Comparison of ENCODE assay signal across 11 cellular contexts in the genomic region with DNA sequence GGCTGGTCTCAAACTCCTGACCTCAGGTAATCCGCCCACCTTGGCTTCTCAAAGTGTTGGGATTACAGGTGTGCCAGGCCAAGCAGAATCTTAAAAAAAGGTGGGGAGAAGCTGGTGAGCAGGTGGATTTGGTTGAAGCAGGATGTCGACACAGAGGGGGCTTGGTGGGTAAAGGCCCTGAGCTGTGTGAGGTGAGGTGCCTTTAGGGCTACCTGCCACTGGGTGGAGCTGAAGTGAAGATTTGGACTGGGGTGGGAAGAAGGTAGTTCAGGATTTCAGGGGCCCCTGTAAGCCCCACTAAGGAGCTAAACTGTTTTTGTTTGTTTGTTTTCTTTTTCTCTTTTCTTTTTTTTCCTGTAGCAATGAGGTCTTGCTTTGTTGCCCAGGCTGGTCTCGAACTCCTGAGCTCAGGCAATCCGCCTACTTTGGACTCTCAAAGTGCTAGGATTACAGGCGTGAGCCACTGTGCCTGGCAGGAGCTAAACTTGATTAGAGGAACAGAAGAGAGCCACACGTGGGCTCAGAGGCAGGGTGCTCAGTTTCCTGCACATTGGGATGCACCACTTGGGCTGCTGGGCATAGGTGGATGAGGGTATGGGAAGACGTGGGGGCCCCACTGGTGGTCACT. TPM values are rescaled to one million over a fixed set of nuclear protein-coding genes. Genes with fewer than 3 reads are reported as not detected.
DNase-seq lines count a peak whose midpoint lies in the region; ATAC-seq and TF ChIP-seq lines count a peak whose summit lies in the region.
"Had no signal": no experiment of that assay in that cellular context is flagged by ENCODE, and none has a peak within 500 bp of the region (broad histone marks: within the 10 kb centered on the region; RNA-seq: fewer than 3 reads in every experiment).

No MANE protein-coding gene starts in this region.

- H3K9me3 ChIP-seq in H9 (ENCODE audit: control insufficient read depth, low read depth, low read length), result no peaks in the 10 kb centered on the region
- no peaks in the 10 kb centered on the region for H3K9me3 ChIP-seq in naive thymus-derived CD4-positive, alpha-beta T cell (ENCODE audit: control insufficient read depth in 2 of 3, low read length in 3 of 3)
- H3K9me3 ChIP-seq: tibial nerve had no signal

- H3K4me2 ChIP-seq in H9 (ENCODE audit: insufficient read depth, insufficient read length, low read length), result no peak overlapping the region

- H3K4me1 Mint-ChIP-seq in H9, result peaks cover 0 to 3% of the 10 kb centered on the region in 2 experiments; a peak in 1 of 4 replicates
- H3K4me1 Mint-ChIP-seq in activated B cell treated with CpG ODN at 0.5 μM for 24 hours, result peaks cover 5% of the 10 kb centered on the region
- H3K4me1 Mint-ChIP-seq in naive thymus-derived CD4-positive, alpha-beta T cell, result peaks cover 11 to 18% (median 16%) of the 10 kb centered on the region in 7 donors

- no peaks in the 10 kb centered on the region for H3K79me2 ChIP-seq in H9 (ENCODE audit: insufficient read depth, low read length)

- H3K56ac ChIP-seq in H9 (ENCODE audit: insufficient read length, low read depth, low read length), result no peak overlapping the region

- H3K27ac Mint-ChIP-seq in H9, result peak overlapping the region in 1 of 3 experiments; percentile 62; a peak in 1 of 7 replicates
- no peak overlapping the region for H3K27ac Mint-ChIP-seq in activated B cell treated with CpG ODN at 0.5 μM for 24 hours
- H3K27ac Mint-ChIP-seq in naive thymus-derived CD4-positive, alpha-beta T cell, result peak overlapping the region in 2 of 9 donors; percentile 23 to 34
- H3K27ac Mint-ChIP-seq: CD4-positive, CD25-positive, alpha-beta regulatory T cell; T-helper 1 cell treated with Interleukin-12 subunit alpha and Interleukin-12 subunit beta and Interleukin-4 antibody, amounts not matched to agents 30 μg/mL and 1 μg/mL, for 36 hours had no signal

- no peaks in the 10 kb centered on the region for H3K4me1 ChIP-seq in H9 (ENCODE audit: insufficient read depth, low read length)
- peaks cover 10 to 11% of the 10 kb centered on the region in 2 donors for H3K4me1 ChIP-seq in naive thymus-derived CD4-positive, alpha-beta T cell (ENCODE audit: control insufficient read depth in 2 of 2, insufficient read depth in 2 of 2, low read length in 2 of 2)

- intact Hi-C loops in activated B cell treated with CpG ODN at 0.5 μM for 24 hours (cut with micrococcal nuclease), result no loop called here
- intact Hi-C loops in naive thymus-derived CD4-positive, alpha-beta T cell (cut with micrococcal nuclease), result no loop called here

- H2BK12ac ChIP-seq in H9 (ENCODE audit: insufficient read length, low read depth, low read length), result no peak overlapping the region

- no peak overlapping the region for H3T11ph ChIP-seq in H9 (ENCODE audit: low read length)

- no peak overlapping the region for H4K8ac ChIP-seq in H9 (replicated peaks; ENCODE audit: insufficient read length, low read depth, low read length)

- H3K14ac ChIP-seq in H9 (ENCODE audit: insufficient read depth, low read length), result no peak overlapping the region

- H2BK15ac ChIP-seq in H9 (ENCODE audit: low read depth, low read length), result no peak overlapping the region

- H3K36me3 ChIP-seq in naive thymus-derived CD4-positive, alpha-beta T cell (ENCODE audit: control insufficient read depth in 2 of 3, insufficient read depth in 3 of 3, low read length in 3 of 3), result no peaks in the 10 kb centered on the region
- H3K36me3 ChIP-seq: tibial nerve had no signal

- CTCF ChIA-PET in activated B cell treated with CpG ODN at 0.5 μM for 24 hours (lab: Charles Lee), result interaction anchor here (1.0 kb wide), 2 partner anchors 81 to 564 kb away, joined by 3 read pairs; no protein-coding TSS in a partner anchor
- CTCF ChIA-PET in naive thymus-derived CD4-positive, alpha-beta T cell (lab: Charles Lee), result interaction anchor here (0.6 to 1.1 kb wide), 2 partner anchors 19 to 240 kb away, joined by 3 read pairs; a partner anchor contains a TSS

- no peak overlapping the region for H3K18ac ChIP-seq in H9 (ENCODE audit: insufficient read length, low read depth, low read length)

- H4K91ac ChIP-seq in H9 (ENCODE audit: insufficient read length, low read depth, low read length), result no peak overlapping the region

- H4K5ac ChIP-seq in H9 (ENCODE audit: insufficient read length, low read depth, low read length), result no peak overlapping the region

- no peaks in the 10 kb centered on the region for H3K79me1 ChIP-seq in H9 (ENCODE audit: insufficient read depth, low read depth, low read length, poor library complexity, severe bottlenecking)

- H3K36me3 Mint-ChIP-seq in H9 (ENCODE audit: insufficient read depth in 1 of 3, low read depth in 3 of 3) (no peaks in the 10 kb centered on the region), activated B cell treated with CpG ODN at 0.5 μM for 24 hours (ENCODE audit: low read depth) (no peaks in the 10 kb centered on the region)
- H3K36me3 Mint-ChIP-seq in naive thymus-derived CD4-positive, alpha-beta T cell, result no peaks in the 10 kb centered on the region
- H3K36me3 Mint-ChIP-seq: CD4-positive, CD25-positive, alpha-beta regulatory T cell had no signal

- H4K20me1 ChIP-seq in H9 (ENCODE audit: control insufficient read depth, insufficient read depth, insufficient read length), result no peaks in the 10 kb centered on the region

- peak; percentile 2 for DNase-seq in NCI-H146 treated with DMSO at 0.1 percent for 48 hours (lab: John Stamatoyannopoulos, UW; ENCODE audit: unreplicated experiment)
- no peak for DNase-seq in NCI-H146 (lab: John Stamatoyannopoulos, UW)
- DNase-seq in H9, result peak; percentile 74
- no peak for DNase-seq in activated B cell treated with CpG ODN at 0.5 μM for 24 hours
- DNase-seq in naive thymus-derived CD4-positive, alpha-beta T cell, result no peak
- no peak for DNase-seq in DMS79 treated with DMSO at 0.1 percent for 48 hours (lab: John Stamatoyannopoulos, UW)
- DNase-seq in T-helper 9 cell, result no peak

- peaks cover 27% of the 10 kb centered on the region for H3K27me3 Mint-ChIP-seq in H9 (ENCODE audit: low read depth)
- H3K27me3 Mint-ChIP-seq in activated B cell treated with CpG ODN at 0.5 μM for 24 hours, result peaks cover 5% of the 10 kb centered on the region
- peaks cover 0 to 4% (median 0%) of the 10 kb centered on the region in 5 donors for H3K27me3 Mint-ChIP-seq in naive thymus-derived CD4-positive, alpha-beta T cell

- no peak overlapping the region for H2BK120ac ChIP-seq in H9 (ENCODE audit: low read depth, low read length, poor library complexity, severe bottlenecking)

- TF ChIP-seq CTCF in H9 (conservative IDR thresholded peaks at IDR 0.05) (peak; percentile 73), activated B cell treated with CpG ODN at 0.5 μM for 24 hours (IDR thresholded peaks at IDR 0.05) (no peak)

- ATAC-seq in activated B cell treated with CpG ODN at 0.5 μM for 24 hours (ENCODE audit: low read depth) (peak; percentile 61), HG02970 (IDR thresholded peaks at IDR 0.05; ENCODE audit: low FRiP score, unreplicated experiment) (no peak)
- ATAC-seq in naive thymus-derived CD4-positive, alpha-beta T cell, result peak; percentile 58

- no peaks in the 10 kb centered on the region for H3K27me3 ChIP-seq in H9 (ENCODE audit: insufficient read depth, low read length)
- H3K27me3 ChIP-seq in naive thymus-derived CD4-positive, alpha-beta T cell (ENCODE audit: control insufficient read depth in 2 of 2, insufficient read depth in 2 of 2, low read length in 2 of 2), result no peaks in the 10 kb centered on the region
- H3K27me3 ChIP-seq: tibial nerve had no signal

- peaks cover 6 to 8% of the 10 kb centered on the region in 2 experiments; a peak in 4 of 5 replicates for H3K9me3 Mint-ChIP-seq in H9
- H3K9me3 Mint-ChIP-seq in activated B cell treated with CpG ODN at 0.5 μM for 24 hours, result no peaks in the 10 kb centered on the region
- H3K9me3 Mint-ChIP-seq in naive thymus-derived CD4-positive, alpha-beta T cell, result peaks cover 0 to 2% (median 0%) of the 10 kb centered on the region in 11 donors
- H3K9me3 Mint-ChIP-seq: CD4-positive, CD25-positive, alpha-beta regulatory T cell; T-helper 1 cell treated with Interleukin-12 subunit alpha and Interleukin-12 subunit beta and Interleukin-4 antibody, amounts not matched to agents 30 μg/mL and 1 μg/mL, for 36 hours had no signal

- H3K4me3 Mint-ChIP-seq in H9 (peak overlapping the region in 1 of 2 experiments; percentile 37; a peak in 1 of 5 replicates), activated B cell treated with CpG ODN at 0.5 μM for 24 hours (no peak overlapping the region)
- H3K4me3 Mint-ChIP-seq in naive thymus-derived CD4-positive, alpha-beta T cell, result no peak overlapping the region
- H3K4me3 Mint-ChIP-seq: CD4-positive, CD25-positive, alpha-beta regulatory T cell; T-helper 1 cell treated with Interleukin-12 subunit alpha and Interleukin-12 subunit beta and Interleukin-4 antibody, amounts not matched to agents 30 μg/mL and 1 μg/mL, for 36 hours had no signal

- H3K4me3 ChIP-seq in naive thymus-derived CD4-positive, alpha-beta T cell (ENCODE audit: low read length), result no peak overlapping the region
- H3K4me3 ChIP-seq: tibial nerve had no signal

- POLR2A ChIA-PET in activated B cell treated with CpG ODN at 0.5 μM for 24 hours (lab: Charles Lee), result no interaction called here
- POLR2A ChIA-PET in naive thymus-derived CD4-positive, alpha-beta T cell (lab: Charles Lee), result no interaction called here

- H3K27ac ChIP-seq in H9 (ENCODE audit: insufficient read length, low read depth, low read length), result no peak overlapping the region
- H3K27ac ChIP-seq in naive thymus-derived CD4-positive, alpha-beta T cell (ENCODE audit: low read depth, low read length), result no peak overlapping the region
- H3K27ac ChIP-seq: tibial nerve had no signal

- H3K4ac ChIP-seq in H9 (ENCODE audit: low read depth, low read length), result no peak overlapping the region

- no peak overlapping the region for H3K23ac ChIP-seq in H9 (ENCODE audit: insufficient read length, low read depth, low read length)

- no peak overlapping the region for H2BK5ac ChIP-seq in H9 (ENCODE audit: insufficient read length, low read length)

- H3K23me2 ChIP-seq in H9 (ENCODE audit: insufficient read length, low read depth, low read length, poor library complexity, severe bottlenecking), result no peaks in the 10 kb centered on the region

- no peak overlapping the region for H2AFZ ChIP-seq in H9 (ENCODE audit: low read length)

- WGBS in H9 (ENCODE audit: extremely low coverage, insufficient read length, low lambda C conversion rate), result no CpG with 5 or more reads among the region's 7 CpGs

- H2BK20ac ChIP-seq in H9 (ENCODE audit: low read depth, low read length, poor library complexity, severe bottlenecking), result no peak overlapping the region

- no peak overlapping the region for H2AK5ac ChIP-seq in H9 (ENCODE audit: insufficient read length, low read length)

- no peak overlapping the region for H3K9ac ChIP-seq in H9 (ENCODE audit: extremely low read depth, insufficient read length, low read length)

RNA-seq across cellular contexts. Expression of a gene that starts 6.0 kb away (rescaled TPM):
- total RNA-seq in H9 (2021), result not detected in 2 replicates
- total RNA-seq in activated B cell treated with CpG ODN at 0.5 μM for 24 hours, result 0.12 and 0.67 TPM in 2 replicates
- total RNA-seq in naive thymus-derived CD4-positive, alpha-beta T cell, result 1 to 10 TPM in 2 of 5 experiments, under 1 TPM in 3; 0.46 to 1.7 (median 0.66) TPM
- polyA plus RNA-seq in naive thymus-derived CD4-positive, alpha-beta T cell, result under 1 TPM in 1 of 2 donors, not detected in 1; 0.15 TPM

RNA-seq across cellular contexts. Expression of a gene that starts 11.4 kb away (rescaled TPM):
- total RNA-seq in H9 (2021), result 0.09 and 0.22 TPM in 2 replicates
- total RNA-seq in activated B cell treated with CpG ODN at 0.5 μM for 24 hours, result not detected in 2 replicates
- total RNA-seq in naive thymus-derived CD4-positive, alpha-beta T cell, result under 1 TPM in 2 of 5 experiments, not detected in 3; 0.13 TPM
- polyA plus RNA-seq in naive thymus-derived CD4-positive, alpha-beta T cell, result under 1 TPM in 1 of 2 donors, not detected in 1; 0.08 TPM
- total RNA-seq: CD4-positive, CD25-positive, alpha-beta regulatory T cell had no signal

RNA-seq across cellular contexts. Expression of a gene that starts 19.0 kb away (rescaled TPM):
- total RNA-seq in H9 (2021) (23.3 and 24.6 TPM in 2 replicates), activated B cell treated with CpG ODN at 0.5 μM for 24 hours (27.1 and 32.3 TPM in 2 replicates)
- 10 to 100 TPM; 25.8 to 73.3 (median 64.7) TPM for total RNA-seq in naive thymus-derived CD4-positive, alpha-beta T cell
- polyA plus RNA-seq in naive thymus-derived CD4-positive, alpha-beta T cell, result 10 to 100 TPM; 53.8 to 69.3 TPM

RNA-seq across cellular contexts. Expression of a gene that starts 24.8 kb away (rescaled TPM):
- total RNA-seq in H9 (2021), result not detected in 2 replicates
- not detected in 2 replicates for total RNA-seq in activated B cell treated with CpG ODN at 0.5 μM for 24 hours
- not detected for total RNA-seq in naive thymus-derived CD4-positive, alpha-beta T cell
- not detected for polyA plus RNA-seq in naive thymus-derived CD4-positive, alpha-beta T cell
- polyA plus RNA-seq: CD4-positive, CD25-positive, alpha-beta regulatory T cell had no signal

RNA-seq across cellular contexts. Expression of a gene that starts 38.8 kb away (rescaled TPM):
- total RNA-seq in H9 (2021) (40.0 and 47.0 TPM in 2 replicates), activated B cell treated with CpG ODN at 0.5 μM for 24 hours (79.2 and 89.3 TPM in 2 replicates)
- total RNA-seq in naive thymus-derived CD4-positive, alpha-beta T cell, result 100 to 1,000 TPM in 2 of 5 experiments, 10 to 100 TPM in 3; 61.8 to 104 (median 74.2) TPM
- polyA plus RNA-seq in naive thymus-derived CD4-positive, alpha-beta T cell, result 10 to 100 TPM; 11.4 to 15.6 TPM

Comparison
In these comparisons a context has a peak if more than half of its experiments do, and no peak if none do; other contexts are left out.
1. DNase-seq: peak in NCI-H146 treated with DMSO at 0.1 percent for 48 hours (single experiment) and H9 (single experiment); none in NCI-H146 (single experiment), activated B cell treated with CpG ODN at 0.5 μM for 24 hours (single experiment), naive thymus-derived CD4-positive, alpha-beta T cell (0 of 9), DMS79 treated with DMSO at 0.1 percent for 48 hours (single experiment) and T-helper 9 cell (single experiment).